In genomic region chr21:37860416-37860815, GRCh38 we compare ENCODE assay signal across 5 cellular contexts. TPM values are rescaled to one million over a fixed set of nuclear protein-coding genes. Genes with fewer than 3 reads are reported as not detected.
"Had no signal": no experiment of that assay in that cellular context is flagged by ENCODE, and none has a peak within 500 bp of the region (broad histone marks: within the 10 kb centered on the region; RNA-seq: fewer than 3 reads in every experiment).

No MANE protein-coding gene starts in this region.

- H3K9me3 Mint-ChIP-seq: GM23338 had no signal

- H3K27me3 Mint-ChIP-seq: IgD-negative memory B cell had no signal

- H3K4me2 ChIP-seq: GM23338 had no signal

- DNase-seq: H9, HCEC 1CT had no signal

- ATAC-seq: GM23338 had no signal

- H2AFZ ChIP-seq: GM23338 had no signal

- H3K36me3 Mint-ChIP-seq: IgD-negative memory B cell had no signal

- H3K4me3 ChIP-seq: GM23338 had no signal

- H3K4me3 Mint-ChIP-seq: GM23338, H9, IgD-negative memory B cell had no signal

RNA-seq across cellular contexts. Expression of gene KCNJ6, which starts 55.8 kb away (rescaled TPM):
- total RNA-seq: HT-29 had no signal
- polyA plus RNA-seq: IgD-negative memory B cell had no signal
